9 cellular contexts compared by ENCODE assay signal in genomic region chr5:140113699-140114263, GRCh38. TPM values are rescaled to one million over a fixed set of nuclear protein-coding genes. Genes with fewer than 3 reads are reported as not detected.
DNase-seq lines count a peak whose midpoint lies in the region; ATAC-seq, FAIRE-seq and TF ChIP-seq lines count a peak whose summit lies in the region.
"Had no signal": no experiment of that assay in that cellular context is flagged by ENCODE, and none has a peak within 500 bp of the region (broad histone marks: within the 10 kb centered on the region; RNA-seq: fewer than 3 reads in every experiment).

Gene PURA, plus strand, starts transcription at chr5:140114109. Its CDS starts 73 bp downstream, at chr5:140114182.

- no peaks in the 10 kb centered on the region for H3K36me3 ChIP-seq in kidney (ENCODE audit: control insufficient read depth in 1 of 2, insufficient read depth in 2 of 2, low read length in 2 of 2)

- FAIRE-seq in kidney (lab: Jason Lieb, UNC): no peak
- FAIRE-seq: colon had no signal

- no peak for TF ChIP-seq CTCF in AG10803 (conservative IDR thresholded peaks at IDR 0.05; ENCODE audit: low read length)
- no peak for TF ChIP-seq CTCF in kidney (IDR thresholded peaks at IDR 0.05; ENCODE audit: borderline replicate concordance, extremely low read depth, insufficient read depth)

- H3K9me3 ChIP-seq in kidney (ENCODE audit: control insufficient read depth in 1 of 2, low read length in 2 of 2): no peaks in the 10 kb centered on the region

- H3K4me3 ChIP-seq in AG10803 (ENCODE audit: low read length): peak within 1 kb of the TSS; percentile 89
- H3K4me3 ChIP-seq in kidney (ENCODE audit: low read length in 2 of 2): peak within 1 kb of the TSS; percentile 83 to 84

- peaks cover 25 to 29% of the 10 kb centered on the region in 2 donors for H3K4me1 ChIP-seq in kidney (ENCODE audit: control insufficient read depth in 1 of 2, insufficient read depth in 1 of 2, low read depth in 1 of 2, low read length in 2 of 2)

- DNase-seq in AG10803 (ENCODE audit: low read depth) (peak; percentile 92), NCI-H345 treated with DMSO at 0.1 percent for 48 hours (lab: John Stamatoyannopoulos, UW; ENCODE audit: unreplicated experiment) (peak; percentile 70), kidney (peak; percentile 99)
- peak; percentile 89 to 95 (median 94) for DNase-seq in activated CD4-positive, CD25-positive, alpha-beta regulatory T cell (lab: John Stamatoyannopoulos, UW)
- peak; percentile 97 for DNase-seq in central memory CD4-positive, alpha-beta T cell
- peak; percentile 88 to 91 for DNase-seq in stimulated activated CD4-positive, alpha-beta T cell treated with anti-CD3 and anti-CD28 coated beads, Interleukin-15, amount 100 ng/mL, for 1 hour (ENCODE audit: low read depth in 1 of 2, low spot score in 1 of 2)

- H3K9ac ChIP-seq in kidney (ENCODE audit: low read length in 2 of 2): peak within 1 kb of the TSS; percentile 84 to 86

- H3K27ac ChIP-seq in kidney (ENCODE audit: low read depth in 2 of 2, low read length in 2 of 2): peak within 1 kb of the TSS; percentile 90 to 93

- peak; percentile 84 for ATAC-seq in GM19025 (IDR thresholded peaks at IDR 0.05; ENCODE audit: low read depth, unreplicated experiment)
- ATAC-seq in HG03280 (IDR thresholded peaks at IDR 0.05; ENCODE audit: unreplicated experiment): peak; percentile 90

- intact Hi-C loops in kidney (cut with DNase I): no loop called here

RNA-seq across cellular contexts. Expression of gene PURA, which starts in this region (rescaled TPM):
- 31.6 TPM for total RNA-seq in kidney
- 4.7 TPM for polyA plus RNA-seq in kidney (ENCODE audit: insufficient read depth, low read depth, low replicate concordance)

Comparison
In these comparisons a context has a peak if more than half of its experiments do, and no peak if none do; other contexts are left out.
1. Peak in every context shown above with its lines: DNase-seq, ATAC-seq, H3K4me3 ChIP-seq and H3K27ac ChIP-seq.